Comparison of ENCODE assay signal across 8 cellular contexts in the genomic region with DNA sequence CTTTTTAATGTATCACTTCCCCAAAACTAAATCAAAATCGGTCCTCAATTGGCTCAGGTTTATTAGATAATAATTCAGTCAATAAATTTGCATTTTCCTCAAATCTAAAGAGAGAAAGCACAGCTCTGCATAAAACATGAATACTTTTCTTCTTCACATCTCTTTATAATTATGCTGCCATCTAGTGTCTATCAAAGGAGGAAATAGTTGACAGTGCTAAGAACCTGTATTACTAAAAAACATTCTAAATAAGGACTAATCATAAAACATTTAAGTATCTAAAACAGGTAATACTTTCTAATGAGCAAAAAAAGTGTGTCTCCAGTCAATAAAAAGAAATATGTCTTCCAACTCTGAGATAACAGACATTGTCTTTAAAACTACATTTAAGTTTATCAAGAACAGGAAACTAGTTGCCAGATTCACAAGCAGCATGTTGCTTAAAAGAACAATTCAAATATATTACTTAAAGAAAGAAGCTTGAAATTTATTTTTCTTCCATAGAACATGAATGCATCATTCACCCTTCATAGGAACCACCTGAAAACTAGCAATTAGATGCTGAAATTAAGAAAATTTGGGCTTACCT. TPM values are rescaled to one million over a fixed set of nuclear protein-coding genes. Genes with fewer than 3 reads are reported as not detected.
A peak's percentile ranks its signal among the peaks of the same experiment; 100 is the strongest.
DNase-seq lines count a peak whose midpoint lies in the region; ATAC-seq and TF ChIP-seq lines count a peak whose summit lies in the region.

No MANE protein-coding gene starts in this region.

- peak; percentile 52 for TF ChIP-seq CTCF in AG04450 (IDR thresholded peaks at IDR 0.05; ENCODE audit: low read depth, low read length)
- peak; percentile 53 for TF ChIP-seq CTCF in fibroblast of pulmonary artery (IDR thresholded peaks at IDR 0.05; ENCODE audit: low read length, missing control alignments)
- TF ChIP-seq CTCF in smooth muscle cell (IDR thresholded peaks at IDR 0.05; ENCODE audit: borderline replicate concordance, insufficient read depth, poor library complexity, severe bottlenecking), result peak; percentile 58

- H3K4me2 ChIP-seq in smooth muscle cell, result no peak overlapping the region

- H3K36me3 ChIP-seq in smooth muscle cell (ENCODE audit: low read depth), result no peaks in the 10 kb centered on the region

- H3K9me3 ChIP-seq in AG04450 (ENCODE audit: control insufficient read depth, insufficient read depth, low read length), result no peaks in the 10 kb centered on the region
- no peaks in the 10 kb centered on the region for H3K9me3 ChIP-seq in smooth muscle cell (replicated peaks; ENCODE audit: low read depth)

- H3K4me1 ChIP-seq in smooth muscle cell (ENCODE audit: low read depth), result no peaks in the 10 kb centered on the region

- CTCF ChIA-PET in AG04450 (lab: Charles Lee), result interaction anchor here (0.5 to 5.3 kb wide), 25 partner anchors 9 to 342 kb away, joined by 3 to 73 read pairs (median 5); partner anchors contain the start of gene DST

- peaks cover 2% of the 10 kb centered on the region for H3K79me2 ChIP-seq in smooth muscle cell (ENCODE audit: low read depth)

- no peak overlapping the region for H3K9ac ChIP-seq in smooth muscle cell (ENCODE audit: low read depth)

- POLR2A ChIA-PET in AG04450 (lab: Yijun Ruan, JAX), result no interaction called here

- H2AFZ ChIP-seq in smooth muscle cell (ENCODE audit: low read depth), result no peak overlapping the region

- no peak for ATAC-seq in HG03108 (IDR thresholded peaks at IDR 0.05; ENCODE audit: unreplicated experiment)

- no peaks in the 10 kb centered on the region for H4K20me1 ChIP-seq in smooth muscle cell (ENCODE audit: low read depth)

- H3F3A ChIP-seq in smooth muscle cell (ENCODE audit: low read depth), result no peaks in the 10 kb centered on the region

- H3K27ac ChIP-seq in AG04450 (ENCODE audit: low read depth, low read length) (no peak overlapping the region), smooth muscle cell (ENCODE audit: low read depth) (no peak overlapping the region)

- DNase-seq in AG04450 (ENCODE audit: low read depth, low spot score) (no peak), H4 (ENCODE audit: low spot score) (peak; percentile 48), RKO (ENCODE audit: low spot score) (peak; percentile 54), fibroblast of pulmonary artery (ENCODE audit: low read depth) (peak; percentile 69), smooth muscle cell (lab: John Stamatoyannopoulos, UW; ENCODE audit: unreplicated experiment) (no peak), middle frontal gyrus (ENCODE audit: extremely low spot score, low spot score) (no peak)
- DNase-seq in stimulated activated CD4-positive, alpha-beta T cell treated with anti-CD3 and anti-CD28 coated beads, Interleukin-2, amount 100 ng/mL, for 24 hours, result no peak

- H3K27me3 ChIP-seq in AG04450 (ENCODE audit: control insufficient read depth, insufficient read depth, low read length) (no peaks in the 10 kb centered on the region), smooth muscle cell (ENCODE audit: low read depth) (no peaks in the 10 kb centered on the region)

- 62% methylated on average over 1 of the region's 1 CpG for WGBS in smooth muscle cell (ENCODE audit: low lambda C conversion rate)

- H3K4me3 ChIP-seq in AG04450 (ENCODE audit: low read depth, low read length) (no peak overlapping the region), fibroblast of pulmonary artery (replicated peaks; ENCODE audit: low read depth, low read length) (no peak overlapping the region), smooth muscle cell (no peak overlapping the region)

RNA-seq across cellular contexts. Expression of gene DST, which starts 56.5 kb away (rescaled TPM):
- 163 and 182 TPM in 2 replicates for polyA plus RNA-seq in AG04450 (2011; rRNA removed)
- 634 and 841 TPM in 2 replicates for polyA minus RNA-seq in AG04450 (2011; rRNA and poly(A)+ RNA removed)
- 69.5 and 75.5 TPM in 2 replicates for total RNA-seq in H4 (2014; rRNA removed; shearing (Covaris generic))
- total RNA-seq in smooth muscle cell, result 157 and 186 TPM in 2 replicates
- 17.1 and 48.0 TPM in 2 replicates for polyA plus RNA-seq in smooth muscle cell

Comparison
In these comparisons a context has a peak if more than half of its experiments do, and no peak if none do; other contexts are left out.
1. DNase-seq: peak in H4 (single experiment), RKO (single experiment) and fibroblast of pulmonary artery (single experiment); none in AG04450 (single experiment), smooth muscle cell (single experiment), middle frontal gyrus (single experiment) and stimulated activated CD4-positive, alpha-beta T cell treated with anti-CD3 and anti-CD28 coated beads, Interleukin-2, amount 100 ng/mL, for 24 hours (0 of 2).
2. Peak in every context shown above with its lines, with median percentiles within 50 percentile points of each other: CTCF ChIP-seq.